In the genomic region with DNA sequence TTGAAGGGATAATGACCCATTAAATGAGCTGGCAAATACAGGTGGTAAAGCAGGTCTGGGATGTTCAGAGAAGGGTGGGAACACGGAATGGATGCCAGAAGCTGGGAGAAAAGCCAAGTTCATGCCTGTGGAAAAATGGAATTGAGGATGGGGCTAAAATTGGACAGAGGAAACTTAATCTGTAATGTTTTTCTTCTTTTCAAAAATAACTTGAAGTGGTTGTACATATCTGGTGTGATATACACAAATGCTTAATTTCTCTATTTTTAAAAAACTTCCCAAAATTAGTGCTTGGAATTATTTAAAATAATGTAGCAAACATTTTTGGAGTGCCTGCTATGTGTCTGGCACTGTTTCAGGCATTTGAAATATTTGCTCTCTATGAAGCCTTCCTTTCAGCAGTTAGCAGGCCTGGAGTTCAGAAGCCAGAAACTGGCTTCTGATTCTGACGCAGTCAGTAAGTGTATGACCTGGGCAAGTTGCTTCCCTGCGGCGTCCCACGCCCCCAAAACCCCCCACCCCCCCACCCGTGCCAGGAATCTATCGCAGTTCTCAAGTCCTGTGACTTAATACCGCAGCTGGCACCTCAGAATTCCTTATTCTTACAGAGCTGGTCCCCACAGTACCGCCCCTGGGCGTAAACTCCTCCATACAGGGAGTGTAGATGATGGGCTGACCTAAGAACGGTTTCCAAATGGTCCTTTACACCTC, we compare ENCODE assay signal across 8 cellular contexts. TPM values are rescaled to one million over a fixed set of nuclear protein-coding genes. Genes with fewer than 3 reads are reported as not detected.
A peak's percentile ranks its signal among the peaks of the same experiment; 100 is the strongest.
DNase-seq lines count a peak whose midpoint lies in the region; ATAC-seq and TF ChIP-seq lines count a peak whose summit lies in the region.

No MANE protein-coding gene starts in this region.

- POLR2A ChIA-PET in CD8-positive, alpha-beta T cell (lab: Charles Lee) = interaction anchor here (0.7 to 1.5 kb wide), 8 partner anchors 11 to 301 kb away, joined by 3 to 7 read pairs (median 4); no protein-coding TSS in a partner anchor

- TF ChIP-seq CTCF in CD8-positive, alpha-beta T cell (IDR thresholded peaks at IDR 0.05) = no peak
- no peak for TF ChIP-seq CTCF in colonic mucosa (IDR thresholded peaks at IDR 0.05)
- no peak for TF ChIP-seq CTCF in lower leg skin (IDR thresholded peaks at IDR 0.05)

- no peaks in the 10 kb centered on the region for H3K9me3 ChIP-seq in CD8-positive, alpha-beta T cell (ENCODE audit: low read length)
- H3K9me3 ChIP-seq in MG63 = no peaks in the 10 kb centered on the region
- no peaks in the 10 kb centered on the region for H3K9me3 ChIP-seq in colonic mucosa

- no peak overlapping the region for H3K9ac ChIP-seq in colonic mucosa (ENCODE audit: low read depth in 2 of 2, low read length in 2 of 2)

- peaks cover 2% of the 10 kb centered on the region for H3K9me3 Mint-ChIP-seq in CD8-positive, alpha-beta T cell

- peak overlapping the region; percentile 72 for H3K27ac ChIP-seq in CD8-positive, alpha-beta T cell (ENCODE audit: low read depth, low read length)
- H3K27ac ChIP-seq in colonic mucosa = peak overlapping the region; percentile 78

- no peak for TF ChIP-seq POLR2A in lower leg skin (IDR thresholded peaks at IDR 0.05)

- H3K27me3 Mint-ChIP-seq in CD8-positive, alpha-beta T cell (ENCODE audit: low read depth) = no peaks in the 10 kb centered on the region

- peak in 1 of 7 experiments; percentile 50 for DNase-seq in CD8-positive, alpha-beta T cell
- DNase-seq in MG63 = peak; percentile 64
- DNase-seq in colonic mucosa = no peak
- DNase-seq in myocyte (ENCODE audit: low read depth) = peak; percentile 85
- no peak for DNase-seq in lower leg skin (ENCODE audit: low spot score in 2 of 2)
- no peak for DNase-seq in SIG-M5 treated with dmso at 0.1 percent for 504 hours (lab: John Stamatoyannopoulos, UW; ENCODE audit: unreplicated experiment)
- no peak for DNase-seq in HuH-7.5 (ENCODE audit: low spot score)

- H3K27me3 ChIP-seq in CD8-positive, alpha-beta T cell (ENCODE audit: insufficient read depth, low read length) = no peaks in the 10 kb centered on the region
- H3K27me3 ChIP-seq in MG63 = no peaks in the 10 kb centered on the region
- no peaks in the 10 kb centered on the region for H3K27me3 ChIP-seq in colonic mucosa

- peaks cover 2% of the 10 kb centered on the region for H3K36me3 ChIP-seq in CD8-positive, alpha-beta T cell (ENCODE audit: insufficient read depth, low read length)
- H3K36me3 ChIP-seq in MG63 = peaks cover 29% of the 10 kb centered on the region
- no peaks in the 10 kb centered on the region for H3K36me3 ChIP-seq in colonic mucosa

- CTCF ChIA-PET in CD8-positive, alpha-beta T cell (lab: Charles Lee) = interaction anchor here (0.6 kb wide), 1 partner anchor 241 kb away, joined by 6 read pairs; no protein-coding TSS in a partner anchor

- peaks cover 41% of the 10 kb centered on the region for H3K4me1 Mint-ChIP-seq in CD8-positive, alpha-beta T cell (ENCODE audit: low read depth)

- intact Hi-C loops in CD8-positive, alpha-beta T cell (cut with DNase I, micrococcal nuclease) = loop anchor here (2.0 to 10.0 kb wide), 9 partner anchors 47 to 1887 kb away; a partner anchor contains a TSS
- intact Hi-C loops in colonic mucosa (cut with DNase I) = no loop called here
- intact Hi-C loops in lower leg skin (cut with DNase I; ENCODE audit: low total_unique reads) = no loop called here

- no peak for ATAC-seq in CD8-positive, alpha-beta T cell
- ATAC-seq in GM21825 (IDR thresholded peaks at IDR 0.05; ENCODE audit: unreplicated experiment) = no peak

- peak overlapping the region; percentile 83 for H3K4me3 ChIP-seq in CD8-positive, alpha-beta T cell (ENCODE audit: low read depth, low read length)
- peak overlapping the region; percentile 96 for H3K4me3 ChIP-seq in MG63
- no peak overlapping the region for H3K4me3 ChIP-seq in colonic mucosa
- H3K4me3 ChIP-seq in lower leg skin (ENCODE audit: low read depth, poor library complexity, severe bottlenecking) = no peak overlapping the region

- peak overlapping the region; percentile 95 for H3K27ac Mint-ChIP-seq in CD8-positive, alpha-beta T cell

- H3K36me3 Mint-ChIP-seq in CD8-positive, alpha-beta T cell = peaks cover 25% of the 10 kb centered on the region

- H3K4me1 ChIP-seq in CD8-positive, alpha-beta T cell (ENCODE audit: insufficient read depth, low read length) = peaks cover 21% of the 10 kb centered on the region
- H3K4me1 ChIP-seq in colonic mucosa = peaks cover 7% of the 10 kb centered on the region

- WGBS in lower leg skin, 2 donors = 39 to 43% methylated on average over 11 of the region's 11 CpGs

- peak overlapping the region; percentile 80 for H3K4me3 Mint-ChIP-seq in CD8-positive, alpha-beta T cell

RNA-seq across cellular contexts. Expression of a gene that starts 0.8 kb away (rescaled TPM):
- 10 to 100 TPM; 56.0 to 56.6 TPM for total RNA-seq in CD8-positive, alpha-beta T cell
- total RNA-seq in MG63 (2014; rRNA removed; shearing (Covaris generic); ENCODE audit: low replicate concordance) = 70.8 and 163 TPM in 2 replicates
- total RNA-seq in colonic mucosa (10 to 100 TPM; 37.5 to 54.3 TPM), myocyte (71.8 and 94.6 TPM in 2 replicates), lower leg skin (10 to 100 TPM; 32.1 to 47.6 (median 35.2) TPM)
- 96.0 TPM for polyA plus RNA-seq in myocyte (2012)

RNA-seq across cellular contexts. Expression of a gene that starts 51.7 kb away (rescaled TPM):
- total RNA-seq in CD8-positive, alpha-beta T cell = not detected
- 65.4 and 106 TPM in 2 replicates for total RNA-seq in MG63 (2014; rRNA removed; shearing (Covaris generic); ENCODE audit: low replicate concordance)
- total RNA-seq in colonic mucosa = 10 to 100 TPM; 12.8 to 43.3 TPM
- 382 and 539 TPM in 2 replicates for total RNA-seq in myocyte
- polyA plus RNA-seq in myocyte (2012) = 335 TPM
- total RNA-seq in lower leg skin = 100 to 1,000 TPM; 357 to 554 (median 469) TPM

Comparison
In these comparisons a context has a peak if more than half of its experiments do, and no peak if none do; other contexts are left out.
1. DNase-seq: peak in MG63 (single experiment) and myocyte (single experiment); none in colonic mucosa (single experiment), lower leg skin (0 of 2), SIG-M5 treated with dmso at 0.1 percent for 504 hours (single experiment) and HuH-7.5 (single experiment).
2. H3K4me3 ChIP-seq: peak in CD8-positive, alpha-beta T cell (single experiment) and MG63 (single experiment); none in colonic mucosa (single experiment) and lower leg skin (single experiment).
3. RNA of a gene that starts 51.7 kb away (total RNA-seq): 357 to 554 TPM in lower leg skin, 382 to 539 TPM in myocyte, 65.4 to 106 TPM in MG63 and 12.8 to 43.3 TPM in colonic mucosa; not detected in CD8-positive, alpha-beta T cell; every median in the first group is over 10 times any median in the second.
4. intact Hi-C loops: an anchor here in CD8-positive, alpha-beta T cell (2.0 to 10.0 kb wide); none called in colonic mucosa and lower leg skin.